Comparison of ENCODE assay signal across 9 cellular contexts in the genomic region with DNA sequence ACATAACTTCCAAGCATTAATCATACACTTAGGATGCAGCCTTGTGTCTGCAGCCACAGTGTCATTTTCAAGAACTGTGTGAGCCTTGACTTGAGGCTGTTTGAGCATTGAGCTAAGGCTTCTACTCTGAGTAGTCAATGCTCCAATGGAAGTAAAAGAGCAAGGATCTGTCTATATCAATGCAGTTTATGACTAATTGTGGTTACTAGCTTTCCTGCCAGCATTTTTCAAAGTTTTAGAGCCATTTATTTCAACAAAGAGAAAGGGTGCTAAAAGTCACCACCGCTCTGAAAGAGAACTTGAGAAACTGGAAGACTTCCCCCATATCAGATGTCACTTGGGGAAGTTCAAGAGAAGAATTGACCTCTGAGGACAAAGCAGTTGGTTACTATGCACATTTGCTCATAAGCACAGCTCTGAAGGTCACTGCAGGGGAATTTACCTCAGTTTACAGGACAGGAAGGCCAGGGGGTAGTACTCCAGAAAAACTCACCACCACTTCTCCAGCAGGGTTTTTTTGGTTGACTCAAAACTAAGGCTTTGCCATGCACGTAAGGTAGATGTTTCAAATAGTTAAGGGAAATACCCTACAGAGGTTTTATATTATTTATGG. TPM values are rescaled to one million over a fixed set of nuclear protein-coding genes. Genes with fewer than 3 reads are reported as not detected.
DNase-seq lines count a peak whose midpoint lies in the region; ATAC-seq and TF ChIP-seq lines count a peak whose summit lies in the region.
"Had no signal": no experiment of that assay in that cellular context is flagged by ENCODE, and none has a peak within 500 bp of the region (broad histone marks: within the 10 kb centered on the region; RNA-seq: fewer than 3 reads in every experiment).

No MANE protein-coding gene starts in this region.

- peaks cover 40% of the 10 kb centered on the region for H3K4me1 Mint-ChIP-seq in activated CD4-positive, alpha-beta T cell treated with anti-CD3 and anti-CD28 coated beads, Interleukin-2, amount 10 ng/mL, durations not matched to agents 7 days and 5 days

- no peak for TF ChIP-seq POLR2A in uterus (IDR thresholded peaks at IDR 0.05)

- H3K27me3 ChIP-seq in uterus, result no peaks in the 10 kb centered on the region
- H3K27me3 ChIP-seq: BLaER1 treated with 17β-estradiol and CSF1 and Interleukin-3, amounts not matched to agents 10 nM and 100 nM had no signal

- DNase-seq in activated CD4-positive, alpha-beta T cell treated with anti-CD3 and anti-CD28 coated beads, Interleukin-2, amount 10 ng/mL, durations not matched to agents 7 days and 5 days, result no peak
- DNase-seq in activated CD4-positive, alpha-beta T cell treated with anti-CD3 and anti-CD28 coated beads for 4 hours, result no peak
- peak; percentile 69 for DNase-seq in OCI-M1 (lab: John Stamatoyannopoulos, UW)
- DNase-seq in fibroblast of pulmonary artery (ENCODE audit: low read depth), result peak; percentile 78
- no peak for DNase-seq in NCI-H1105 (lab: John Stamatoyannopoulos, UW)
- no peak for DNase-seq in GOT3 (lab: John Stamatoyannopoulos, UW)
- no peak for DNase-seq in uterus

- intact Hi-C loops in uterus (cut with DNase I; ENCODE audit: low total_unique reads), result no loop called here

- H3K4me3 ChIP-seq in fibroblast of pulmonary artery (replicated peaks; ENCODE audit: low read depth, low read length) (no peak overlapping the region), uterus (no peak overlapping the region)
- H3K4me3 ChIP-seq: BLaER1 treated with 17β-estradiol and CSF1 and Interleukin-3, amounts not matched to agents 10 nM and 100 nM had no signal

- peak overlapping the region; percentile 17 for H3K27ac Mint-ChIP-seq in activated CD4-positive, alpha-beta T cell treated with anti-CD3 and anti-CD28 coated beads, Interleukin-2, amount 10 ng/mL, durations not matched to agents 7 days and 5 days

- peaks cover 5% of the 10 kb centered on the region for H3K36me3 Mint-ChIP-seq in activated CD4-positive, alpha-beta T cell treated with anti-CD3 and anti-CD28 coated beads, Interleukin-2, amount 10 ng/mL, durations not matched to agents 7 days and 5 days (ENCODE audit: low read depth)

- H3K27ac ChIP-seq in uterus, result no peak overlapping the region

- POLR2A ChIA-PET in activated CD4-positive, alpha-beta T cell treated with anti-CD3 and anti-CD28 coated beads, Interleukin-2, amount 10 ng/mL, durations not matched to agents 7 days and 5 days (lab: Charles Lee), result no interaction called here

- CTCF ChIA-PET in activated CD4-positive, alpha-beta T cell treated with anti-CD3 and anti-CD28 coated beads, Interleukin-2, amount 10 ng/mL, durations not matched to agents 7 days and 5 days (lab: Charles Lee), result interaction anchor here (0.8 to 2.1 kb wide), 6 partner anchors 8 to 36 kb away, joined by 3 to 23 read pairs (median 3); no protein-coding TSS in a partner anchor

- peak; percentile 60 for ATAC-seq in HG02870 (IDR thresholded peaks at IDR 0.05; ENCODE audit: unreplicated experiment)

- no peaks in the 10 kb centered on the region for H3K4me1 ChIP-seq in uterus

- H3K9me3 ChIP-seq in uterus, result no peaks in the 10 kb centered on the region
- H3K9me3 ChIP-seq: BLaER1 treated with 17β-estradiol and CSF1 and Interleukin-3, amounts not matched to agents 10 nM and 100 nM had no signal

- H3K9me3 Mint-ChIP-seq in activated CD4-positive, alpha-beta T cell treated with anti-CD3 and anti-CD28 coated beads, Interleukin-2, amount 10 ng/mL, durations not matched to agents 7 days and 5 days, result peaks cover 5% of the 10 kb centered on the region

- H3K27me3 Mint-ChIP-seq in activated CD4-positive, alpha-beta T cell treated with anti-CD3 and anti-CD28 coated beads, Interleukin-2, amount 10 ng/mL, durations not matched to agents 7 days and 5 days, result no peaks in the 10 kb centered on the region

- no peak overlapping the region for H3K4me3 Mint-ChIP-seq in activated CD4-positive, alpha-beta T cell treated with anti-CD3 and anti-CD28 coated beads, Interleukin-2, amount 10 ng/mL, durations not matched to agents 7 days and 5 days

- H3K36me3 ChIP-seq in uterus, result no peaks in the 10 kb centered on the region
- H3K36me3 ChIP-seq: BLaER1 treated with 17β-estradiol and CSF1 and Interleukin-3, amounts not matched to agents 10 nM and 100 nM had no signal

- TF ChIP-seq CTCF in fibroblast of pulmonary artery (IDR thresholded peaks at IDR 0.05; ENCODE audit: low read length, missing control alignments), result no peak
- no peak for TF ChIP-seq CTCF in uterus (IDR thresholded peaks at IDR 0.05)

RNA-seq across cellular contexts. Expression of a gene that starts 24.5 kb away (rescaled TPM):
- total RNA-seq in activated CD4-positive, alpha-beta T cell treated with anti-CD3 and anti-CD28 coated beads, Interleukin-2, amount 10 ng/mL, durations not matched to agents 7 days and 5 days, result 10 to 100 TPM; 14.2 to 14.8 TPM
- 10 to 100 TPM; 10.7 to 31.5 (median 23.7) TPM for total RNA-seq in uterus

Comparison
In these comparisons a context has a peak if more than half of its experiments do, and no peak if none do; other contexts are left out.
1. DNase-seq: peak in OCI-M1 (single experiment) and fibroblast of pulmonary artery (single experiment); none in activated CD4-positive, alpha-beta T cell treated with anti-CD3 and anti-CD28 coated beads, Interleukin-2, amount 10 ng/mL, durations not matched to agents 7 days and 5 days (single experiment), activated CD4-positive, alpha-beta T cell treated with anti-CD3 and anti-CD28 coated beads for 4 hours (0 of 2), NCI-H1105 (single experiment), GOT3 (single experiment) and uterus (0 of 2).